Comparison of ENCODE assay signal across 8 cellular contexts in the genomic region with DNA sequence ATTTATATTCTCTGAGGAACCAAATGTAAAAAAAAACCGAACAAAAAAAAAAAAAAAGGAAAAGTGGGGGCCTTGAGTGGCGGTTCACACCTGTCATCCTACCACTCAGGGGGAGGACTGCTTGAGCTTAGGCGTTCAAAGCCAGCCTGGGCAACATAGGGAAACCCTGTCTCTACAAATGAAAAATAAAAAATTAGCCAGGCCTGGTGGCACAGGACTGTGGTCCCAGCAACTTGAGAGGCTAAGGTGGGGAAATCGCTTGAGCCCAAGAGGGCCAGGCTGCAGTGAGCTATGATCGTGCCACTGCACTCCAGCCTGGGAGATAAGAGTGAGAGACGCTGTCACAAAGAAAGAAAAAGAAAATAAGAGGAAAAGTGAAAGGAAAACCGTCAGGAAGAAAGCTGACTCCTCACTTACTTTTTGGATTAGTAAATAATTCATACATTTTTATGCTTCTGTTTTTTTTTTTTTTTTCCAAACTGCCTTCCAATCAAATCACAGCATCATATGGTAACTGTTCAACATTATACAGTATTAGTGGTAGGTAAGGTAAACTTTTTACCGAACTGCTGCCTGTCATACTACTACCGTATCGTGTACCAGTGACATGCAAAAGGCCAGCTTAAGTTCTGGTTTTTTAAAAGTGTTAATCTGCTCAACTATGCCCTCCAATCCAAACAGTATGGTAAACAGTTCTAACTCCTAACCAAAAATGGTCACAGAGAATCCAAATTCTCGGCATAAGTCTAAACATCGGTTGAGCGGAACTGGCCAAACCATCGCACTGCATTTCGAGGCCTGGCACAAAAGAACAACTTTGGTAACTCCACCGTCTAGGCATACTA. TPM values are rescaled to one million over a fixed set of nuclear protein-coding genes. Genes with fewer than 3 reads are reported as not detected.
DNase-seq lines count a peak whose midpoint lies in the region; ATAC-seq and TF ChIP-seq lines count a peak whose summit lies in the region.

No MANE protein-coding gene starts in this region.

- peaks cover 12% of the 10 kb centered on the region for H3K27me3 Mint-ChIP-seq in endodermal cell (ENCODE audit: insufficient read depth)

- ATAC-seq in GM18907 (IDR thresholded peaks at IDR 0.05; ENCODE audit: unreplicated experiment) (peak; percentile 30), HG03108 (IDR thresholded peaks at IDR 0.05; ENCODE audit: unreplicated experiment) (peak; percentile 28)

- H3K9me3 ChIP-seq in SK-N-MC (ENCODE audit: low read depth, low read length) (no peaks in the 10 kb centered on the region), endodermal cell (ENCODE audit: control insufficient read depth, low read length) (no peaks in the 10 kb centered on the region), muscle layer of duodenum (ENCODE audit: control insufficient read depth in 1 of 2, low read length in 2 of 2) (no peaks in the 10 kb centered on the region)

- POLR2A ChIA-PET in BJ (lab: Charles Lee), result interaction anchor here (0.5 to 0.6 kb wide), 3 partner anchors 9 to 177 kb away, joined by 3 to 11 read pairs (median 4); no protein-coding TSS in a partner anchor

- H3K27me3 ChIP-seq in BJ (ENCODE audit: control insufficient read depth, insufficient read depth, low read length), result no peaks in the 10 kb centered on the region
- H3K27me3 ChIP-seq in endodermal cell (ENCODE audit: control insufficient read depth, insufficient read depth, low read length, poor library complexity, severe bottlenecking), result peaks cover 15% of the 10 kb centered on the region
- no peaks in the 10 kb centered on the region for H3K27me3 ChIP-seq in muscle layer of duodenum (ENCODE audit: low read depth, low read length)

- H3K27ac Mint-ChIP-seq in endodermal cell, result peak overlapping the region; percentile 77

- H3K4me3 Mint-ChIP-seq in endodermal cell, result peak overlapping the region; percentile 96

- H3K4me1 ChIP-seq in endodermal cell (ENCODE audit: control insufficient read depth, insufficient read depth, low read length), result peaks cover 6% of the 10 kb centered on the region
- H3K4me1 ChIP-seq in muscle layer of duodenum (ENCODE audit: control insufficient read depth in 1 of 2, insufficient read depth in 2 of 2, low read length in 2 of 2), result peaks cover 5 to 23% of the 10 kb centered on the region in 2 donors

- CTCF ChIA-PET in BJ (lab: Yijun Ruan, JAX), result no interaction called here

- H3K36me3 ChIP-seq in BJ (ENCODE audit: control insufficient read depth, insufficient read depth, low read length) (peaks cover 5% of the 10 kb centered on the region), SK-N-MC (ENCODE audit: insufficient read depth, low read length) (peaks cover 36% of the 10 kb centered on the region), endodermal cell (ENCODE audit: control insufficient read depth, insufficient read depth, low read length) (peaks cover 28% of the 10 kb centered on the region), muscle layer of duodenum (ENCODE audit: control insufficient read depth in 1 of 2, insufficient read depth in 2 of 2, low read length in 2 of 2) (peaks cover 9 to 15% of the 10 kb centered on the region in 2 donors)

- 31 to 41% methylated on average over 5 to 16 of the region's 16 CpGs for WGBS in endodermal cell (ENCODE audit: insufficient coverage in 1 of 2, insufficient read length in 1 of 2), 2 experiments

- H3K9me3 Mint-ChIP-seq in endodermal cell, result no peaks in the 10 kb centered on the region

- TF ChIP-seq CTCF in BJ (IDR thresholded peaks at IDR 0.05; ENCODE audit: insufficient read depth, low read depth, low read length) (no peak), endodermal cell (conservative IDR thresholded peaks at IDR 0.05) (no peak)

- no peak for DNase-seq in BJ (ENCODE audit: low read depth)
- no peak for DNase-seq in SK-N-MC (ENCODE audit: low read depth, low spot score)
- no peak for DNase-seq in endodermal cell
- no peak for DNase-seq in midbrain (lab: John Stamatoyannopoulos, UW)
- DNase-seq in GM19238 (ENCODE audit: insufficient read length, low spot score), result no peak

- peak overlapping the region; percentile 61; the same call in 1 of the 2 replicates for H3K27ac ChIP-seq in SK-N-MC
- no peak overlapping the region for H3K27ac ChIP-seq in endodermal cell (ENCODE audit: low read depth, low read length)
- peak overlapping the region; percentile 95 for H3K27ac ChIP-seq in muscle layer of duodenum (ENCODE audit: low read length)

- peaks cover 24% of the 10 kb centered on the region for H3K36me3 Mint-ChIP-seq in endodermal cell (ENCODE audit: low read depth)

- H3K4me3 ChIP-seq in BJ (ENCODE audit: low read depth, low read length), result peak overlapping the region; percentile 80
- H3K4me3 ChIP-seq in SK-N-MC, result peak overlapping the region; percentile 91
- H3K4me3 ChIP-seq in endodermal cell (ENCODE audit: low read length), result peak overlapping the region; percentile 95
- H3K4me3 ChIP-seq in muscle layer of duodenum (ENCODE audit: low read depth in 1 of 2, low read length in 2 of 2), result peak overlapping the region; percentile 85 to 95

- peaks cover 17% of the 10 kb centered on the region for H3K4me1 Mint-ChIP-seq in endodermal cell

- H3K9ac ChIP-seq in SK-N-MC (ENCODE audit: insufficient read length) (peak overlapping the region; percentile 91), endodermal cell (ENCODE audit: extremely low read depth, low read length, poor library complexity, severe bottlenecking) (peak overlapping the region; percentile 79)

RNA-seq across cellular contexts. Expression of a gene that starts 1.2 kb away (rescaled TPM):
- 50.7 and 56.2 TPM in 2 replicates for polyA plus RNA-seq in BJ (2011; rRNA removed)
- polyA minus RNA-seq in BJ (2011; rRNA and poly(A)+ RNA removed), result 120 and 169 TPM in 2 replicates
- total RNA-seq in endodermal cell, result 10 to 100 TPM; 22.9 to 27.5 TPM
- polyA plus RNA-seq in endodermal cell (2013, experiment 1 of 2), result 17.9 TPM
- 18.0 TPM for polyA plus RNA-seq in endodermal cell (2013, experiment 2 of 2)

RNA-seq across cellular contexts. Expression of a gene that starts 41.9 kb away (rescaled TPM):
- polyA plus RNA-seq in BJ (2011; rRNA removed), result 15.1 and 33.5 TPM in 2 replicates
- polyA minus RNA-seq in BJ (2011; rRNA and poly(A)+ RNA removed), result 17.0 and 21.4 TPM in 2 replicates
- total RNA-seq in endodermal cell, result 100 to 1,000 TPM in 1 of 2 donors, 10 to 100 TPM in 1; 81.9 to 103 TPM
- 35.4 TPM for polyA plus RNA-seq in endodermal cell (2013, experiment 1 of 2)
- polyA plus RNA-seq in endodermal cell (2013, experiment 2 of 2), result 39.3 TPM
